Comparison of ENCODE assay signal across 23 cellular contexts in genomic region chr15:42622328-42622925, GRCh38. TPM values are rescaled to one million over a fixed set of nuclear protein-coding genes. Genes with fewer than 3 reads are reported as not detected.
A peak's percentile ranks its signal among the peaks of the same experiment; 100 is the strongest.
DNase-seq lines count a peak whose midpoint lies in the region; ATAC-seq and TF ChIP-seq lines count a peak whose summit lies in the region.
"Had no signal": no experiment of that assay in that cellular context is flagged by ENCODE, and none has a peak within 500 bp of the region (broad histone marks: within the 10 kb centered on the region; RNA-seq: fewer than 3 reads in every experiment).

No MANE protein-coding gene starts in this region.

- no peak overlapping the region for H3K27ac Mint-ChIP-seq in Calu3 (ENCODE audit: unreplicated experiment)

- H3K27me3 ChIP-seq in Loucy (ENCODE audit: insufficient read depth, low read length, poor library complexity, severe bottlenecking), result no peaks in the 10 kb centered on the region
- no peaks in the 10 kb centered on the region for H3K27me3 ChIP-seq in colonic mucosa
- H3K27me3 ChIP-seq in osteoblast (ENCODE audit: insufficient read depth, low read length), result no peaks in the 10 kb centered on the region
- H3K27me3 ChIP-seq: BLaER1, SJSA1 had no signal

- intact Hi-C loops in Calu3 (cut with micrococcal nuclease; ENCODE audit: unreplicated experiment) (no loop called here), colonic mucosa (cut with DNase I) (no loop called here), mucosa of descending colon (cut with DNase I, micrococcal nuclease) (no loop called here)

- H3K79me2 ChIP-seq in Loucy (ENCODE audit: insufficient read depth, low read length) (peaks cover 18% of the 10 kb centered on the region; the same call in 1 of the 2 replicates), osteoblast (ENCODE audit: insufficient read depth, low read length) (no peaks in the 10 kb centered on the region)

- no peaks in the 10 kb centered on the region for H3K4me1 Mint-ChIP-seq in Calu3 (ENCODE audit: low read depth, unreplicated experiment)

- no peak overlapping the region for H2AFZ ChIP-seq in Loucy (ENCODE audit: low read length)
- H2AFZ ChIP-seq in osteoblast (ENCODE audit: low read length), result no peak overlapping the region
- H2AFZ ChIP-seq: GM23248 had no signal

- H3K27me3 Mint-ChIP-seq in Calu3 (ENCODE audit: unreplicated experiment), result no peaks in the 10 kb centered on the region
- H3K27me3 Mint-ChIP-seq: CD4-positive, alpha-beta memory T cell had no signal

- H3K4me1 ChIP-seq in Loucy (ENCODE audit: insufficient read depth, low read length, poor library complexity, severe bottlenecking), result peaks cover 36% of the 10 kb centered on the region
- H3K4me1 ChIP-seq in colonic mucosa, result no peaks in the 10 kb centered on the region
- H3K4me1 ChIP-seq in mucosa of descending colon (ENCODE audit: low read depth), result no peaks in the 10 kb centered on the region
- no peaks in the 10 kb centered on the region for H3K4me1 ChIP-seq in osteoblast (ENCODE audit: insufficient read depth, low read length)
- H3K4me1 ChIP-seq: Caco-2 had no signal

- CTCF ChIA-PET in Calu3 (lab: Charles Lee), result interaction anchor here (0.5 to 0.7 kb wide), 2 partner anchors 101 to 465 kb away, joined by 3 to 8 read pairs; no protein-coding TSS in a partner anchor

- H3K36me3 ChIP-seq in Loucy (ENCODE audit: insufficient read depth, low read length) (no peaks in the 10 kb centered on the region), colonic mucosa (no peaks in the 10 kb centered on the region), mucosa of descending colon (ENCODE audit: low read depth) (no peaks in the 10 kb centered on the region), osteoblast (ENCODE audit: insufficient read depth, low read length) (no peaks in the 10 kb centered on the region)

- H4K20me1 ChIP-seq in Loucy (ENCODE audit: insufficient read depth, low read length, poor library complexity, severe bottlenecking), result no peaks in the 10 kb centered on the region
- no peaks in the 10 kb centered on the region for H4K20me1 ChIP-seq in osteoblast (ENCODE audit: insufficient read depth, low read length)
- H4K20me1 ChIP-seq: BLaER1 had no signal

- H3K27ac ChIP-seq in colonic mucosa (no peak overlapping the region), osteoblast (ENCODE audit: low read depth, low read length) (no peak overlapping the region)
- H3K27ac ChIP-seq: BLaER1, GM23248, SJSA1 had no signal

- H3K9me2 ChIP-seq in Loucy (replicated peaks; ENCODE audit: low read depth, low read length), result no peaks in the 10 kb centered on the region

- H3K9me3 ChIP-seq in Loucy (ENCODE audit: insufficient read depth, low read depth, low read length), result no peaks in the 10 kb centered on the region
- H3K9me3 ChIP-seq in colonic mucosa, result no peaks in the 10 kb centered on the region
- no peaks in the 10 kb centered on the region for H3K9me3 ChIP-seq in mucosa of descending colon
- H3K9me3 ChIP-seq in osteoblast (ENCODE audit: low read depth, low read length), result no peaks in the 10 kb centered on the region
- H3K9me3 ChIP-seq: BLaER1, Caco-2, SJSA1 had no signal

- peak overlapping the region; percentile 25 for H3K9ac ChIP-seq in Loucy (ENCODE audit: low read depth, low read length, poor library complexity, severe bottlenecking)
- H3K9ac ChIP-seq in colonic mucosa (ENCODE audit: low read depth in 2 of 2, low read length in 2 of 2), result no peak overlapping the region
- H3K9ac ChIP-seq: BLaER1, GM23248 had no signal

- TF ChIP-seq CTCF in Calu3 (IDR thresholded peaks at IDR 0.05; ENCODE audit: unreplicated experiment), result no peak
- TF ChIP-seq CTCF in Loucy (conservative IDR thresholded peaks at IDR 0.05; ENCODE audit: low read length), result no peak
- no peak for TF ChIP-seq CTCF in colonic mucosa (IDR thresholded peaks at IDR 0.05)
- no peak for TF ChIP-seq CTCF in mucosa of descending colon (IDR thresholded peaks at IDR 0.05)
- no peak for TF ChIP-seq CTCF in osteoblast (IDR thresholded peaks at IDR 0.05; ENCODE audit: extremely low read depth, low read depth, low read length)

- no peaks in the 10 kb centered on the region for H3K36me3 Mint-ChIP-seq in Calu3 (ENCODE audit: insufficient read depth, unreplicated experiment)
- H3K36me3 Mint-ChIP-seq: CD4-positive, alpha-beta memory T cell had no signal

- H3K4me2 ChIP-seq in Loucy (ENCODE audit: low read depth, low read length, poor library complexity, severe bottlenecking) (peak overlapping the region; percentile 3), osteoblast (ENCODE audit: insufficient read depth, low read length) (no peak overlapping the region)
- H3K4me2 ChIP-seq: BLaER1 had no signal

- no peak overlapping the region for H3K4me3 Mint-ChIP-seq in Calu3 (ENCODE audit: low read depth, unreplicated experiment)
- H3K4me3 Mint-ChIP-seq: CD4-positive, alpha-beta memory T cell had no signal

- DNase-seq in Calu3, result peak; percentile 1
- DNase-seq in colonic mucosa, result peak; percentile 40
- peak in 1 of 3 donors; percentile 32 for DNase-seq in mucosa of descending colon
- DNase-seq in osteoblast (ENCODE audit: insufficient read length, low spot score, missing footprints), result no peak
- no peak for DNase-seq in stimulated activated CD4-positive, alpha-beta T cell treated with anti-CD3 and anti-CD28 coated beads, Interleukin-2, amount 100 ng/mL, for 48 hours
- DNase-seq in GF-D8 (lab: John Stamatoyannopoulos, UW), result no peak
- DNase-seq: CD4-positive, alpha-beta memory T cell; DND-41; GM23248; HCEC 1CT; KBM-7; NCI-H1092 treated with DMSO at 0.1 percent for 48 hours; NCI-H146; NCI-H2029; NCI-H345; NCI-H524 treated with DMSO at 0.1 percent for 48 hours; OCI-M1 had no signal

- peaks cover 3% of the 10 kb centered on the region; the same call in 1 of the 2 replicates for H3F3A ChIP-seq in Loucy (ENCODE audit: low read depth)

- no peak overlapping the region for H3K4me3 ChIP-seq in Loucy (ENCODE audit: low read length, poor library complexity, severe bottlenecking)
- H3K4me3 ChIP-seq in colonic mucosa, result no peak overlapping the region
- H3K4me3 ChIP-seq in mucosa of descending colon, result no peak overlapping the region
- H3K4me3 ChIP-seq in osteoblast (ENCODE audit: insufficient read depth, low read length), result no peak overlapping the region
- H3K4me3 ChIP-seq: BLaER1, GM23248, SJSA1 had no signal

- BruUV-seq in Calu3 (replicated peaks; lab: Mats Ljungman, UMichigan), result no TSS peak

- ATAC-seq in mucosa of descending colon (peak; percentile 90), GM19455 (IDR thresholded peaks at IDR 0.05; ENCODE audit: unreplicated experiment) (no peak)
- ATAC-seq: Right ventricle myocardium inferior had no signal

- no peaks in the 10 kb centered on the region for H3K9me3 Mint-ChIP-seq in Calu3 (ENCODE audit: low read depth, unreplicated experiment)

RNA-seq across cellular contexts. Expression of gene STARD9, which starts 47.0 kb away (rescaled TPM):
- total RNA-seq in Calu3 (2022) (0.59 and 0.92 TPM in 2 replicates), colonic mucosa (1 to 10 TPM; 4.7 to 5.2 TPM), mucosa of descending colon (10 to 100 TPM in 1 of 3 donors, 1 to 10 TPM in 2; 6.1 to 42.8 (median 8.5) TPM), osteoblast (9.4 and 13.0 TPM in 2 replicates)

Comparison
In these comparisons a context has a peak if more than half of its experiments do, and no peak if none do; other contexts are left out.
1. DNase-seq: peak in Calu3 (single experiment) and colonic mucosa (single experiment); none in osteoblast (single experiment), stimulated activated CD4-positive, alpha-beta T cell treated with anti-CD3 and anti-CD28 coated beads, Interleukin-2, amount 100 ng/mL, for 48 hours (0 of 2) and GF-D8 (single experiment).